27 cellular contexts compared by ENCODE assay signal in genomic region chr2:56244911-56245530, GRCh38.
DNase-seq lines count a peak whose midpoint lies in the region; TF ChIP-seq lines count a peak whose summit lies in the region.
"Had no signal": no experiment of that assay in that cellular context is flagged by ENCODE, and none has a peak within 500 bp of the region (broad histone marks: within the 10 kb centered on the region; RNA-seq: fewer than 3 reads in every experiment).

No MANE protein-coding gene starts in this region.

- H3K36me3 Mint-ChIP-seq in activated CD4-positive, alpha-beta T cell treated with anti-CD3 and anti-CD28 coated beads, Interleukin-2, amount 10 ng/mL, durations not matched to agents 7 days and 5 days (ENCODE audit: low read depth) = no peaks in the 10 kb centered on the region
- H3K36me3 Mint-ChIP-seq: activated naive CD8-positive, alpha-beta T cell; CD4-positive, alpha-beta memory T cell; natural killer cell treated with Interleukin-12 subunit alpha and Interleukin-12 subunit beta and Interleukin-15 and Interleukin-18, amount 100 ng/mL, for 72 hours had no signal

- TF ChIP-seq EP300 in SK-N-SH (IDR thresholded peaks at IDR 0.05; ENCODE audit: borderline replicate concordance in 1 of 2, low read depth in 1 of 2, low read length in 1 of 2) = no peak

- H3K4me2 ChIP-seq in SK-N-SH (peak overlapping the region; percentile 27; the same call in 1 of the 2 replicates), osteoblast (ENCODE audit: insufficient read depth, low read length) (no peak overlapping the region)

- DNase-seq in EL (peak; percentile 70), SK-N-SH (no peak), fibroblast of pulmonary artery (ENCODE audit: low read depth) (peak; percentile 14), osteoblast (ENCODE audit: insufficient read length, low spot score, missing footprints) (peak; percentile 38), NCI-H2196 (lab: John Stamatoyannopoulos, UW; ENCODE audit: unreplicated experiment) (no peak), coronary artery (ENCODE audit: low spot score) (no peak), ecto neural progenitor cell (ENCODE audit: low spot score) (no peak)
- no peak for DNase-seq in activated CD4-positive, alpha-beta T cell treated with anti-CD3 and anti-CD28 coated beads, Interleukin-2, amount 10 ng/mL, durations not matched to agents 7 days and 5 days
- DNase-seq: brain microvascular endothelial cell; CD4-positive, alpha-beta memory T cell; dermis blood vessel endothelial cell; DMS153; GOT3; Karpas-422; kidney glomerular epithelial cell; NCI-H1105 treated with DMSO at 0.1 percent for 48 hours; NCI-H2107; NCI-H524 treated with DMSO at 0.1 percent for 48 hours; stimulated activated CD4-positive, alpha-beta T cell treated with anti-CD3 and anti-CD28 coated beads, Interleukin-2, amount 100 ng/mL, for 24 hours; stimulated activated naive CD4-positive, alpha-beta T cell treated with Interleukin-2 at 50 U/mL for 16 hours; SW 1271 had no signal

- H3K9me3 ChIP-seq in SK-N-SH (no peaks in the 10 kb centered on the region), osteoblast (ENCODE audit: low read depth, low read length) (no peaks in the 10 kb centered on the region)

- no peaks in the 10 kb centered on the region for H3K27me3 ChIP-seq in SK-N-SH (ENCODE audit: insufficient read depth)
- no peaks in the 10 kb centered on the region for H3K27me3 ChIP-seq in osteoblast (ENCODE audit: insufficient read depth, low read length)
- H3K27me3 ChIP-seq: brain microvascular endothelial cell, tibial nerve had no signal

- TF ChIP-seq RAD21 in SK-N-SH (IDR thresholded peaks at IDR 0.05; ENCODE audit: low read length) = no peak

- no peak overlapping the region for H3K4me3 ChIP-seq in SK-N-SH (ENCODE audit: low read depth in 2 of 2, low read length in 1 of 2)
- no peak overlapping the region for H3K4me3 ChIP-seq in fibroblast of pulmonary artery (replicated peaks; ENCODE audit: low read depth, low read length)
- H3K4me3 ChIP-seq in osteoblast (ENCODE audit: insufficient read depth, low read length) = no peak overlapping the region
- H3K4me3 ChIP-seq in coronary artery = no peak overlapping the region
- H3K4me3 ChIP-seq: skin epidermis, tibial nerve had no signal

- WGBS in SK-N-SH (ENCODE audit: low lambda C conversion rate) = 63% methylated on average over 1 of the region's 1 CpG

- POLR2A ChIA-PET in SK-N-SH (lab: Yijun Ruan, JAX) = no interaction called here
- POLR2A ChIA-PET in activated CD4-positive, alpha-beta T cell treated with anti-CD3 and anti-CD28 coated beads, Interleukin-2, amount 10 ng/mL, durations not matched to agents 7 days and 5 days (lab: Charles Lee) = no interaction called here

- H3F3A ChIP-seq in SK-N-SH (replicated peaks; ENCODE audit: insufficient read depth) = peaks cover 26% of the 10 kb centered on the region

- no peak overlapping the region for H3K27ac Mint-ChIP-seq in activated CD4-positive, alpha-beta T cell treated with anti-CD3 and anti-CD28 coated beads, Interleukin-2, amount 10 ng/mL, durations not matched to agents 7 days and 5 days
- H3K27ac Mint-ChIP-seq: activated naive CD8-positive, alpha-beta T cell; CD4-positive, alpha-beta memory T cell; natural killer cell treated with Interleukin-12 subunit alpha and Interleukin-12 subunit beta and Interleukin-15 and Interleukin-18, amount 100 ng/mL, for 72 hours had no signal

- H3K36me3 ChIP-seq in SK-N-SH (replicated peaks in 1 of 2; ENCODE audit: control insufficient read depth in 1 of 2, insufficient read depth in 2 of 2, low read length in 1 of 2) = peaks cover 0 to 50% of the 10 kb centered on the region in 2 experiments
- H3K36me3 ChIP-seq in osteoblast (ENCODE audit: insufficient read depth, low read length) = no peaks in the 10 kb centered on the region
- H3K36me3 ChIP-seq: brain microvascular endothelial cell, tibial nerve had no signal

- no peaks in the 10 kb centered on the region for H3K27me3 Mint-ChIP-seq in activated CD4-positive, alpha-beta T cell treated with anti-CD3 and anti-CD28 coated beads, Interleukin-2, amount 10 ng/mL, durations not matched to agents 7 days and 5 days
- H3K27me3 Mint-ChIP-seq: activated naive CD8-positive, alpha-beta T cell; CD4-positive, alpha-beta memory T cell; natural killer cell treated with Interleukin-12 subunit alpha and Interleukin-12 subunit beta and Interleukin-15 and Interleukin-18, amount 100 ng/mL, for 72 hours had no signal

- H2AFZ ChIP-seq in SK-N-SH (ENCODE audit: low read depth) = no peak overlapping the region
- no peak overlapping the region for H2AFZ ChIP-seq in osteoblast (ENCODE audit: low read length)

- H3K79me2 ChIP-seq in SK-N-SH (ENCODE audit: insufficient read depth) = peaks cover 100% of the 10 kb centered on the region
- H3K79me2 ChIP-seq in osteoblast (ENCODE audit: insufficient read depth, low read length) = no peaks in the 10 kb centered on the region

- H3K4me1 Mint-ChIP-seq in activated CD4-positive, alpha-beta T cell treated with anti-CD3 and anti-CD28 coated beads, Interleukin-2, amount 10 ng/mL, durations not matched to agents 7 days and 5 days = no peaks in the 10 kb centered on the region
- H3K4me1 Mint-ChIP-seq: CD4-positive, alpha-beta memory T cell had no signal

- CTCF ChIA-PET in SK-N-SH (lab: Yijun Ruan, JAX) = no interaction called here
- CTCF ChIA-PET in activated CD4-positive, alpha-beta T cell treated with anti-CD3 and anti-CD28 coated beads, Interleukin-2, amount 10 ng/mL, durations not matched to agents 7 days and 5 days (lab: Charles Lee) = interaction anchor here (0.5 kb wide), 1 partner anchor 64 kb away, joined by 3 read pairs; no protein-coding TSS in a partner anchor

- H3K9me3 Mint-ChIP-seq in activated CD4-positive, alpha-beta T cell treated with anti-CD3 and anti-CD28 coated beads, Interleukin-2, amount 10 ng/mL, durations not matched to agents 7 days and 5 days = peaks cover 5% of the 10 kb centered on the region

- H3K27ac ChIP-seq in SK-N-SH (ENCODE audit: low read depth in 2 of 2, low read length in 1 of 2) = peak overlapping the region in 1 of 2 experiments; percentile 12; a peak in 1 of 4 replicates
- H3K27ac ChIP-seq in osteoblast (ENCODE audit: low read depth, low read length) = no peak overlapping the region
- no peak overlapping the region for H3K27ac ChIP-seq in coronary artery
- H3K27ac ChIP-seq: brain microvascular endothelial cell, epithelial cell of prostate, RWPE1, skin epidermis, tibial nerve had no signal

- TF ChIP-seq CTCF in SK-N-SH (IDR thresholded peaks at IDR 0.05) = no peak
- TF ChIP-seq CTCF in fibroblast of pulmonary artery (IDR thresholded peaks at IDR 0.05; ENCODE audit: low read length, missing control alignments) = no peak
- no peak for TF ChIP-seq CTCF in osteoblast (IDR thresholded peaks at IDR 0.05; ENCODE audit: extremely low read depth, low read depth, low read length)
- TF ChIP-seq CTCF in coronary artery (IDR thresholded peaks at IDR 0.05) = no peak

- H3K4me3 Mint-ChIP-seq in activated CD4-positive, alpha-beta T cell treated with anti-CD3 and anti-CD28 coated beads, Interleukin-2, amount 10 ng/mL, durations not matched to agents 7 days and 5 days = no peak overlapping the region
- H3K4me3 Mint-ChIP-seq: activated naive CD8-positive, alpha-beta T cell; CD4-positive, alpha-beta memory T cell; natural killer cell treated with Interleukin-12 subunit alpha and Interleukin-12 subunit beta and Interleukin-15 and Interleukin-18, amount 100 ng/mL, for 72 hours had no signal

- H3K9ac ChIP-seq in SK-N-SH = no peak overlapping the region

- H3K4me1 ChIP-seq in SK-N-SH (ENCODE audit: control insufficient read depth in 1 of 2, insufficient read depth in 2 of 2, low read depth in 1 of 2, low read length in 1 of 2) (peaks cover 6 to 17% of the 10 kb centered on the region in 2 experiments; a peak in 3 of 4 replicates), osteoblast (ENCODE audit: insufficient read depth, low read length) (no peaks in the 10 kb centered on the region)
- H3K4me1 ChIP-seq: tibial nerve had no signal

- no peaks in the 10 kb centered on the region for H3K9me2 ChIP-seq in SK-N-SH

- H4K20me1 ChIP-seq in SK-N-SH (ENCODE audit: insufficient read depth) (peaks cover 100% of the 10 kb centered on the region), osteoblast (ENCODE audit: insufficient read depth, low read length) (no peaks in the 10 kb centered on the region)

TF ChIP-seq in SK-N-SH, 30 proteins besides CTCF, POLR2A, EP300 and RAD21:
- TF ChIP-seq CHD2 (IDR thresholded peaks at IDR 0.05; ENCODE audit: low read length, partially characterized antibody) (no peak), ELF1 (IDR thresholded peaks at IDR 0.05) (no peak), SIN3A (IDR thresholded peaks at IDR 0.05; ENCODE audit: borderline replicate concordance, low read depth, low read length) (no peak), NFIC (IDR thresholded peaks at IDR 0.05; ENCODE audit: borderline replicate concordance) (peak; percentile 22; the same call in 1 of the 2 replicates), YY1 (IDR thresholded peaks at IDR 0.05; ENCODE audit: low read depth) (no peak), USF1 (IDR thresholded peaks at IDR 0.05; ENCODE audit: borderline replicate concordance, low read depth) (peak; percentile 65; the same call in 1 of the 2 replicates), TCF12 (IDR thresholded peaks at IDR 0.05) (no peak), NRF1 (IDR thresholded peaks at IDR 0.05; ENCODE audit: low read depth, low read length) (no peak)
TF ChIP-seq in SK-N-SH: peak in this region for 2.

Comparison
In these comparisons a context has a peak if more than half of its experiments do, and no peak if none do; other contexts are left out.
1. DNase-seq: peak in EL (single experiment), fibroblast of pulmonary artery (single experiment) and osteoblast (single experiment); none in SK-N-SH (single experiment), NCI-H2196 (single experiment), coronary artery (single experiment), ecto neural progenitor cell (single experiment) and activated CD4-positive, alpha-beta T cell treated with anti-CD3 and anti-CD28 coated beads, Interleukin-2, amount 10 ng/mL, durations not matched to agents 7 days and 5 days (single experiment).